8 cellular contexts compared by ENCODE assay signal in genomic region chr19:45637890-45638667, GRCh38. TPM values are rescaled to one million over a fixed set of nuclear protein-coding genes. Genes with fewer than 3 reads are reported as not detected.
DNase-seq lines count a peak whose midpoint lies in the region; ATAC-seq and TF ChIP-seq lines count a peak whose summit lies in the region.

No MANE protein-coding gene starts in this region.

- intact Hi-C loops in activated CD4-positive, alpha-beta T cell treated with anti-CD3 and anti-CD28 coated beads for 36 hours (cut with DNase I, micrococcal nuclease), result no loop called here
- intact Hi-C loops in activated CD8-positive, alpha-beta T cell treated with anti-CD3 and anti-CD28 coated beads for 36 hours (cut with micrococcal nuclease), result no loop called here
- intact Hi-C loops in testis (cut with DNase I; ENCODE audit: low total_unique reads), result no loop called here
- intact Hi-C loops in posterior cingulate gyrus (cut with DNase I), result no loop called here

- H3K27me3 Mint-ChIP-seq in activated CD4-positive, alpha-beta T cell treated with anti-CD3 and anti-CD28 coated beads for 36 hours, result no peaks in the 10 kb centered on the region
- no peaks in the 10 kb centered on the region for H3K27me3 Mint-ChIP-seq in activated CD8-positive, alpha-beta T cell treated with anti-CD3 and anti-CD28 coated beads for 36 hours

- H3K36me3 ChIP-seq in iPS-15b (ENCODE audit: control insufficient read depth, insufficient read depth, low read length) (no peaks in the 10 kb centered on the region), testis (ENCODE audit: low read depth, missing control alignments) (no peaks in the 10 kb centered on the region)

- CTCF ChIA-PET in activated CD4-positive, alpha-beta T cell treated with anti-CD3 and anti-CD28 coated beads for 36 hours (lab: Charles Lee), result interaction anchor here (1.4 kb wide), 1 partner anchor 80 kb away, joined by 4 read pairs; no protein-coding TSS in a partner anchor
- CTCF ChIA-PET in activated CD8-positive, alpha-beta T cell treated with anti-CD3 and anti-CD28 coated beads for 36 hours (lab: Charles Lee), result interaction anchor here (1.1 to 1.7 kb wide), 2 partner anchors 7 to 31 kb away, joined by 3 to 7 read pairs; no protein-coding TSS in a partner anchor

- peaks cover 11% of the 10 kb centered on the region for H3K4me1 ChIP-seq in iPS-15b (ENCODE audit: control insufficient read depth, insufficient read depth, low read length)
- peaks cover 30% of the 10 kb centered on the region for H3K4me1 ChIP-seq in testis

- no peaks in the 10 kb centered on the region for H3K9me3 Mint-ChIP-seq in activated CD4-positive, alpha-beta T cell treated with anti-CD3 and anti-CD28 coated beads for 36 hours (ENCODE audit: low read depth)
- H3K9me3 Mint-ChIP-seq in activated CD8-positive, alpha-beta T cell treated with anti-CD3 and anti-CD28 coated beads for 36 hours, result peaks cover 2% of the 10 kb centered on the region

- H3K27ac Mint-ChIP-seq in activated CD4-positive, alpha-beta T cell treated with anti-CD3 and anti-CD28 coated beads for 36 hours, result no peak overlapping the region
- H3K27ac Mint-ChIP-seq in activated CD8-positive, alpha-beta T cell treated with anti-CD3 and anti-CD28 coated beads for 36 hours, result no peak overlapping the region

- H3K9ac ChIP-seq in iPS-15b (ENCODE audit: low read depth, low read length), result peak overlapping the region; percentile 54

- WGBS in testis, 2 donors, result 53 to 64% methylated on average over 19 of the region's 19 CpGs

- H3K27me3 ChIP-seq in iPS-15b (ENCODE audit: control insufficient read depth, insufficient read depth, low read length), result no peaks in the 10 kb centered on the region
- H3K27me3 ChIP-seq in testis, result no peaks in the 10 kb centered on the region

- peaks cover 37% of the 10 kb centered on the region for H3K36me3 Mint-ChIP-seq in activated CD4-positive, alpha-beta T cell treated with anti-CD3 and anti-CD28 coated beads for 36 hours (ENCODE audit: low read depth)
- H3K36me3 Mint-ChIP-seq in activated CD8-positive, alpha-beta T cell treated with anti-CD3 and anti-CD28 coated beads for 36 hours (ENCODE audit: low read depth), result peaks cover 36% of the 10 kb centered on the region

- H3K4me1 Mint-ChIP-seq in activated CD4-positive, alpha-beta T cell treated with anti-CD3 and anti-CD28 coated beads for 36 hours, result peaks cover 29% of the 10 kb centered on the region
- H3K4me1 Mint-ChIP-seq in activated CD8-positive, alpha-beta T cell treated with anti-CD3 and anti-CD28 coated beads for 36 hours (ENCODE audit: low read depth), result peaks cover 26% of the 10 kb centered on the region

- no peak for TF ChIP-seq CTCF in activated CD8-positive, alpha-beta T cell treated with anti-CD3 and anti-CD28 coated beads for 36 hours (IDR thresholded peaks at IDR 0.05)
- no peak for TF ChIP-seq CTCF in testis (IDR thresholded peaks at IDR 0.05)

- H3K4me3 ChIP-seq in iPS-15b (ENCODE audit: low read depth, low read length) (peak overlapping the region; percentile 77), testis (peak overlapping the region in 1 of 2 donors; percentile 70)

- peak overlapping the region; percentile 96 for H3K4me3 Mint-ChIP-seq in activated CD4-positive, alpha-beta T cell treated with anti-CD3 and anti-CD28 coated beads for 36 hours
- peak overlapping the region; percentile 96 for H3K4me3 Mint-ChIP-seq in activated CD8-positive, alpha-beta T cell treated with anti-CD3 and anti-CD28 coated beads for 36 hours

- no peak for TF ChIP-seq POLR2A in testis (IDR thresholded peaks at IDR 0.05)

- POLR2A ChIA-PET in activated CD4-positive, alpha-beta T cell treated with anti-CD3 and anti-CD28 coated beads for 36 hours (lab: Charles Lee), result interaction anchor here (0.7 kb wide), 1 partner anchor 223 kb away, joined by 3 read pairs; no protein-coding TSS in a partner anchor
- POLR2A ChIA-PET in activated CD8-positive, alpha-beta T cell treated with anti-CD3 and anti-CD28 coated beads for 36 hours (lab: Charles Lee), result interaction anchor here (0.8 to 1.3 kb wide), 3 partner anchors 8 to 13 kb away, joined by 3 to 7 read pairs (median 5); no protein-coding TSS in a partner anchor

- no peak for DNase-seq in activated CD4-positive, alpha-beta T cell treated with anti-CD3 and anti-CD28 coated beads for 36 hours
- no peak for DNase-seq in activated CD4-positive, alpha-beta T cell treated with anti-CD3 and anti-CD28 coated beads, Interleukin-2, amount 50 U/mL, for 48 hours
- DNase-seq in activated CD8-positive, alpha-beta T cell treated with anti-CD3 and anti-CD28 coated beads for 36 hours, result no peak
- peak; percentile 44 for DNase-seq in testis
- DNase-seq in NCI-H1105 treated with DMSO at 0.1 percent for 48 hours (lab: John Stamatoyannopoulos, UW), result no peak
- no peak for DNase-seq in posterior cingulate gyrus
- DNase-seq in COLO668 (lab: John Stamatoyannopoulos, UW; ENCODE audit: unreplicated experiment), result no peak

- H3K9me3 ChIP-seq in iPS-15b (ENCODE audit: control insufficient read depth, insufficient read depth, low read length) (no peaks in the 10 kb centered on the region), testis (no peaks in the 10 kb centered on the region)

- ATAC-seq in activated CD4-positive, alpha-beta T cell treated with anti-CD3 and anti-CD28 coated beads for 36 hours, result no peak
- ATAC-seq in activated CD8-positive, alpha-beta T cell treated with anti-CD3 and anti-CD28 coated beads for 36 hours, result no peak

- H3K27ac ChIP-seq in testis, result no peak overlapping the region

RNA-seq across cellular contexts. Expression of gene EML2, which starts 1.1 kb away (rescaled TPM):
- total RNA-seq in activated CD4-positive, alpha-beta T cell treated with anti-CD3 and anti-CD28 coated beads for 36 hours, result 100 to 1,000 TPM; 121 to 134 TPM
- total RNA-seq in activated CD8-positive, alpha-beta T cell treated with anti-CD3 and anti-CD28 coated beads for 36 hours, result 100 to 1,000 TPM; 103 to 113 TPM
- total RNA-seq in testis, result 10 to 100 TPM; 36.3 to 48.4 TPM
- polyA plus RNA-seq in testis (ENCODE audit: insufficient read depth, low read depth, low replicate concordance), result 28.5 TPM

RNA-seq across cellular contexts. Expression of gene GIPR, which starts 29.9 kb away (rescaled TPM):
- 1 to 10 TPM; 4.5 to 5.9 TPM for total RNA-seq in activated CD4-positive, alpha-beta T cell treated with anti-CD3 and anti-CD28 coated beads for 36 hours
- 1 to 10 TPM; 5.9 to 6.8 TPM for total RNA-seq in activated CD8-positive, alpha-beta T cell treated with anti-CD3 and anti-CD28 coated beads for 36 hours
- under 1 TPM; 0.16 to 0.74 TPM for total RNA-seq in testis
- 0.50 TPM for polyA plus RNA-seq in testis (ENCODE audit: insufficient read depth, low read depth, low replicate concordance)

RNA-seq across cellular contexts. Expression of gene GPR4, which starts 36.1 kb away (rescaled TPM):
- total RNA-seq in activated CD4-positive, alpha-beta T cell treated with anti-CD3 and anti-CD28 coated beads for 36 hours, result not detected
- not detected for total RNA-seq in activated CD8-positive, alpha-beta T cell treated with anti-CD3 and anti-CD28 coated beads for 36 hours
- 1 to 10 TPM in 1 of 2 donors, under 1 TPM in 1; 0.81 to 1.9 TPM for total RNA-seq in testis
- polyA plus RNA-seq in testis (ENCODE audit: insufficient read depth, low read depth, low replicate concordance), result 3.2 TPM

RNA-seq across cellular contexts. Expression of gene OPA3, which starts 53.5 kb away (rescaled TPM):
- 10 to 100 TPM; 13.8 to 14.4 TPM for total RNA-seq in activated CD4-positive, alpha-beta T cell treated with anti-CD3 and anti-CD28 coated beads for 36 hours
- 10 to 100 TPM; 13.7 to 14.3 TPM for total RNA-seq in activated CD8-positive, alpha-beta T cell treated with anti-CD3 and anti-CD28 coated beads for 36 hours
- 10 to 100 TPM; 18.3 to 19.3 TPM for total RNA-seq in testis
- polyA plus RNA-seq in testis (ENCODE audit: insufficient read depth, low read depth, low replicate concordance), result 20.9 TPM

RNA-seq across cellular contexts. Expression of gene SNRPD2, which starts 53.7 kb away (rescaled TPM):
- total RNA-seq in activated CD4-positive, alpha-beta T cell treated with anti-CD3 and anti-CD28 coated beads for 36 hours, result 100 to 1,000 TPM; 619 to 839 TPM
- 100 to 1,000 TPM; 918 to 967 TPM for total RNA-seq in activated CD8-positive, alpha-beta T cell treated with anti-CD3 and anti-CD28 coated beads for 36 hours
- total RNA-seq in testis, result 100 to 1,000 TPM; 111 to 128 TPM
- polyA plus RNA-seq in testis (ENCODE audit: insufficient read depth, low read depth, low replicate concordance), result 242 TPM
